ENCODE assay signal across 27 cellular contexts in genomic region chr6:164188861-164189260, GRCh38.
"Had no signal": no experiment of that assay in that cellular context is flagged by ENCODE, and none has a peak within 500 bp of the region (broad histone marks: within the 10 kb centered on the region; RNA-seq: fewer than 3 reads in every experiment).

No MANE protein-coding gene starts in this region.

- H3K9me3 ChIP-seq: stomach, suprapubic skin, testis, thoracic aorta, thyroid gland, tibial artery, tibial nerve, transverse colon, upper lobe of left lung, upper lobe of right lung, uterus, vagina had no signal

- FAIRE-seq: urothelium cell line had no signal

- H3K4me3 ChIP-seq: stomach, suprapubic skin, testis, thoracic aorta, thyroid gland, tibial artery, tibial nerve, transverse colon, upper lobe of left lung, upper lobe of right lung, uterus, vagina had no signal

- DNase-seq: stimulated activated CD4-positive, alpha-beta T cell treated with anti-CD3 and anti-CD28 coated beads, Interleukin-2, amount 100 ng/mL, for 48 hours; stimulated activated CD4-positive, alpha-beta T cell treated with anti-CD3 and anti-CD28 coated beads, Interleukin-4, amount 100 ng/mL, for 1 hour; stimulated activated CD4-positive, alpha-beta T cell treated with anti-CD3 and anti-CD28 coated beads, Interleukin-4, amount 100 ng/mL, for 24 hours; stimulated activated CD4-positive, alpha-beta T cell treated with anti-CD3 and anti-CD28 coated beads, Interleukin-4, amount 100 ng/mL, for 4 hours; stimulated activated CD8-positive, alpha-beta memory T cell treated with anti-CD3 and anti-CD28 coated beads, Interleukin-4, amount 100 ng/mL, for 48 hours; stimulated activated naive B cell treated with anti-CD40 and anti-IgM and Interleukin-4, amounts not matched to agents 10 μg/mL and 1 μg/mL and 100 μg/mL, for 72 hours; stimulated activated naive CD4-positive, alpha-beta T cell; stimulated activated naive CD4-positive, alpha-beta T cell treated with Interleukin-2 at 50 U/mL for 16 hours; stimulated activated naive CD8-positive, alpha-beta T cell treated with anti-CD3 and anti-CD28 coated beads, Interleukin-15, amount 100 ng/mL, for 72 hours; stimulated activated naive CD8-positive, alpha-beta T cell treated with anti-CD3 and anti-CD28 coated beads, Interleukin-15, Interleukin-2, amounts not matched to agents 100 U/mL and 50 U/mL, for 24 hours; stomach; substantia nigra; testis; thyroid gland; tibial artery; transverse colon; trophoblast cell; upper lobe of left lung; upper lobe of right lung; uterus had no signal

- H3K36me3 ChIP-seq: stomach, suprapubic skin, thoracic aorta, thyroid gland, tibial artery, tibial nerve, transverse colon, upper lobe of left lung, upper lobe of right lung, uterus, vagina had no signal

- H3K27ac ChIP-seq: stomach, suprapubic skin, testis, thoracic aorta, thyroid gland, tibial artery, tibial nerve, transverse colon, upper lobe of left lung, upper lobe of right lung, uterus, vagina had no signal

- H3K4me1 ChIP-seq: stomach, suprapubic skin, testis, thyroid gland, tibial artery, tibial nerve, transverse colon, upper lobe of left lung, upper lobe of right lung, uterus, vagina had no signal

- ATAC-seq: stimulated activated effector memory CD8-positive, alpha-beta T cell treated with anti-CD3 and anti-CD28 coated beads, Interleukin-12 subunit alpha, Interleukin-12 subunit beta, amount 100 ng/mL, for 72 hours; stimulated activated memory B cell treated with anti-CD40 and anti-IgM and Interleukin-4, amounts not matched to agents 10 μg/mL and 1 μg/mL and 100 μg/mL, for 72 hours; stimulated activated naive B cell treated with anti-CD40 and anti-IgM and Interleukin-4, amounts not matched to agents 10 μg/mL and 1 μg/mL and 100 μg/mL, for 72 hours; stimulated activated naive CD8-positive, alpha-beta T cell treated with anti-CD3 and anti-CD28 coated beads, Interleukin-15, amount 100 ng/mL, for 72 hours; stimulated activated naive CD8-positive, alpha-beta T cell treated with anti-CD3 and anti-CD28 coated beads, Interleukin-15, Interleukin-2, amounts not matched to agents 100 U/mL and 50 U/mL, for 24 hours; upper lobe of right lung had no signal

- H3K27me3 ChIP-seq: stomach, suprapubic skin, testis, thyroid gland, tibial artery, tibial nerve, transverse colon, upper lobe of left lung, upper lobe of right lung, uterus, vagina had no signal
